ENCODE assay signal across 9 cellular contexts in the genomic region with DNA sequence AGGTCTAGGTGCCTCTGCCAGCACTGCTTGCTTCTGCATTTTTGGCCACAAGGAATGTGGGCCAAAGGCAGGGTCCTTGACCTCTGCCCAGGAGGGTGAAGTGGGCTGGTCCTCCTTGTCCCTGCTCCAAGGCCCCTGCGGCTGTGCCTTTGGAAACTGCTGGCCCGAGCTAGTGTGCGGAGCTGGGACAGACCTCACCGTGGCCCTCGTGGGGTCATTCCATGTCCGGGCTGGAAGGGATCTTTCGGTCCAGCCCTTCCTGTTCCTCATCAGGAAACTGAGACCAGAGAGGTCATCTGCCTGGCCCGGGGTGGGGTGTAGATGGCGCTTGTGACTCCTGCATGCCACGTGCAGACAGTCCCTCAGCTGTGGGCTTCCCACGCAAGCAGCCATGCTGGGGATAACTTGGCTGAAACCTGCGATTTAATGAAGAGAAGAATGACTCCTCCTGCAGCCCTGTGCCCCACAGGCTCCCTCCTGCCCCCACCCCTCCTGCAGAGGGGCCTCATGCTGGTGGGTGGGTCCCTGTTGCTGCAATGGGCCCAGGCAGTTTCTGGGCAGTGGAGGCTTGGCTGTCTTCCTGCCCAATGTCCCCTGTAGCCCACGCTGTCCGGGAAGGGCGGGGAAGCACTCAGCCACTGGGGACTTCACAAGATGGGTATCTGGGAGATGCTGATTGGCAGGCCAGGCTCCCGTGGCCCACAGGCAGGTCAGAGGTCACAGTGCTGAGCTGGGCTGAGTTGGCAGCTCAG.
DNase-seq lines count a peak whose midpoint lies in the region; ATAC-seq, FAIRE-seq and TF ChIP-seq lines count a peak whose summit lies in the region.
"Had no signal": no experiment of that assay in that cellular context is flagged by ENCODE, and none has a peak within 500 bp of the region (broad histone marks: within the 10 kb centered on the region; RNA-seq: fewer than 3 reads in every experiment).

No MANE protein-coding gene starts in this region.

- no peak for TF ChIP-seq POLR2A in heart left ventricle (IDR thresholded peaks at IDR 0.05)

- H3K4me3 ChIP-seq in DND-41 (ENCODE audit: low read depth in 1 of 2, low read length in 2 of 2) (no peak overlapping the region), heart left ventricle (no peak overlapping the region), H7 (ENCODE audit: insufficient read depth, low read depth, low read length) (no peak overlapping the region)

- no peaks in the 10 kb centered on the region for H3K36me3 Mint-ChIP-seq in WTC11

- H3K79me2 ChIP-seq in DND-41 (ENCODE audit: insufficient read depth, low read length) = peaks cover 84% of the 10 kb centered on the region

- H3K36me3 ChIP-seq in DND-41 (ENCODE audit: insufficient read depth, low read length) (peaks cover 19% of the 10 kb centered on the region; the same call in 1 of the 2 replicates), heart left ventricle (no peaks in the 10 kb centered on the region), H7 (replicated peaks; ENCODE audit: control insufficient read depth, insufficient read depth, low read length) (no peaks in the 10 kb centered on the region; the same call in 1 of the 2 replicates)

- peaks cover 82% of the 10 kb centered on the region for H3K4me1 Mint-ChIP-seq in WTC11

- no peaks in the 10 kb centered on the region for H3K27me3 Mint-ChIP-seq in WTC11 (ENCODE audit: low read depth)

- POLR2A ChIA-PET in WTC11 (lab: Charles Lee) = no interaction called here

- no peak overlapping the region; the same call in 1 of the 2 replicates for H3K9ac ChIP-seq in DND-41 (ENCODE audit: low read depth, low read length)

- intact Hi-C loops in heart left ventricle (cut with DNase I) = loop anchor here in 5 of 10 donors (5.0 kb wide), 2 partner anchors 36 to 44 kb away; no protein-coding TSS in a partner anchor

- peak overlapping the region; percentile 52 for H3K27ac ChIP-seq in DND-41 (ENCODE audit: low read length)
- H3K27ac ChIP-seq in heart left ventricle = peak overlapping the region; percentile 37 to 96 (median 83)

- H3K4me2 ChIP-seq in DND-41 (ENCODE audit: insufficient read depth, low read length) = no peak overlapping the region; the same call in 1 of the 2 replicates

- peaks cover 73% of the 10 kb centered on the region for H4K20me1 ChIP-seq in DND-41 (ENCODE audit: insufficient read depth, low read length)

- DNase-seq in DND-41 = no peak
- no peak for DNase-seq in WTC11 (ENCODE audit: low spot score)
- peak in 4 of 5 donors; percentile 55 to 85 (median 69) for DNase-seq in heart left ventricle
- DNase-seq in renal cortical epithelial cell (ENCODE audit: low read depth) = peak; percentile 65
- DNase-seq in RCC 7860 (ENCODE audit: low spot score) = no peak
- no peak for DNase-seq in stimulated activated CD4-positive, alpha-beta T cell treated with anti-CD3 and anti-CD28 coated beads, Interleukin-2, amount 100 ng/mL, for 24 hours
- no peak for DNase-seq in cortex of kidney (lab: John Stamatoyannopoulos, UW)
- DNase-seq in H7 = no peak
- DNase-seq: NCI-H1105 treated with DMSO at 0.1 percent for 48 hours had no signal

- ATAC-seq in DND-41 (ENCODE audit: insufficient read depth, low read depth) = no peak
- ATAC-seq in WTC11 = no peak
- ATAC-seq in heart left ventricle = peak in 3 of 4 donors; percentile 17 to 49 (median 36)

- H3K27me3 ChIP-seq in DND-41 (ENCODE audit: insufficient read depth, low read length, poor library complexity) = no peaks in the 10 kb centered on the region
- H3K27me3 ChIP-seq in heart left ventricle = no peaks in the 10 kb centered on the region
- H3K27me3 ChIP-seq in H7 (ENCODE audit: control insufficient read depth, insufficient read depth, low read length) = no peaks in the 10 kb centered on the region

- peak overlapping the region; percentile 36; the same call in 1 of the 2 replicates for H3K27ac Mint-ChIP-seq in WTC11

- H3K9me3 Mint-ChIP-seq in WTC11 = no peaks in the 10 kb centered on the region

- CTCF ChIA-PET in WTC11 (lab: Charles Lee) = no interaction called here

- WGBS in heart left ventricle, 4 donors = 23 to 43% (median 31%) methylated on average over 12 to 16 of the region's 16 CpGs

- H3K9me3 ChIP-seq in DND-41 (ENCODE audit: insufficient read depth, low read length, severe bottlenecking) (no peaks in the 10 kb centered on the region), heart left ventricle (no peaks in the 10 kb centered on the region)

- H3K4me1 ChIP-seq in DND-41 (ENCODE audit: insufficient read depth, low read length) (peaks cover 82% of the 10 kb centered on the region), heart left ventricle (peaks cover 52 to 98% (median 93%) of the 10 kb centered on the region in 12 donors)

- H3K4me3 Mint-ChIP-seq in WTC11 = no peak overlapping the region

- TF ChIP-seq CTCF in DND-41 (IDR thresholded peaks at IDR 0.05; ENCODE audit: borderline replicate concordance, extremely low read depth, low read length, poor library complexity, severe bottlenecking) (no peak), WTC11 (IDR thresholded peaks at IDR 0.05) (no peak), heart left ventricle (IDR thresholded peaks at IDR 0.05) (no peak)

- FAIRE-seq in RCC 7860 (lab: Jason Lieb, UNC) = no peak

- H2AFZ ChIP-seq in DND-41 (ENCODE audit: low read depth, low read length) = no peak overlapping the region

TF ChIP-seq in WTC11, 78 proteins besides CTCF, POLR2A, EP300 and RAD21:
- TF ChIP-seq NR1H2 (CRISPR knock-in tag; IDR thresholded peaks at IDR 0.05) (no peak), ATF6 (CRISPR knock-in tag; IDR thresholded peaks at IDR 0.05) (no peak), MLX (CRISPR knock-in tag; IDR thresholded peaks at IDR 0.05) (no peak), MAX (CRISPR knock-in tag; IDR thresholded peaks at IDR 0.05) (no peak), NR3C1 (CRISPR knock-in tag; conservative IDR thresholded peaks at IDR 0.05; ENCODE audit: low read depth) (no peak), ZNF671 (CRISPR knock-in tag; IDR thresholded peaks at IDR 0.05) (no peak), ZNF121 (CRISPR knock-in tag; IDR thresholded peaks at IDR 0.05) (no peak), ELF4 (CRISPR knock-in tag; IDR thresholded peaks at IDR 0.05; ENCODE audit: low read depth) (no peak), NFE2L1 (CRISPR knock-in tag; IDR thresholded peaks at IDR 0.05) (no peak)
- TF ChIP-seq, protein P1, sequence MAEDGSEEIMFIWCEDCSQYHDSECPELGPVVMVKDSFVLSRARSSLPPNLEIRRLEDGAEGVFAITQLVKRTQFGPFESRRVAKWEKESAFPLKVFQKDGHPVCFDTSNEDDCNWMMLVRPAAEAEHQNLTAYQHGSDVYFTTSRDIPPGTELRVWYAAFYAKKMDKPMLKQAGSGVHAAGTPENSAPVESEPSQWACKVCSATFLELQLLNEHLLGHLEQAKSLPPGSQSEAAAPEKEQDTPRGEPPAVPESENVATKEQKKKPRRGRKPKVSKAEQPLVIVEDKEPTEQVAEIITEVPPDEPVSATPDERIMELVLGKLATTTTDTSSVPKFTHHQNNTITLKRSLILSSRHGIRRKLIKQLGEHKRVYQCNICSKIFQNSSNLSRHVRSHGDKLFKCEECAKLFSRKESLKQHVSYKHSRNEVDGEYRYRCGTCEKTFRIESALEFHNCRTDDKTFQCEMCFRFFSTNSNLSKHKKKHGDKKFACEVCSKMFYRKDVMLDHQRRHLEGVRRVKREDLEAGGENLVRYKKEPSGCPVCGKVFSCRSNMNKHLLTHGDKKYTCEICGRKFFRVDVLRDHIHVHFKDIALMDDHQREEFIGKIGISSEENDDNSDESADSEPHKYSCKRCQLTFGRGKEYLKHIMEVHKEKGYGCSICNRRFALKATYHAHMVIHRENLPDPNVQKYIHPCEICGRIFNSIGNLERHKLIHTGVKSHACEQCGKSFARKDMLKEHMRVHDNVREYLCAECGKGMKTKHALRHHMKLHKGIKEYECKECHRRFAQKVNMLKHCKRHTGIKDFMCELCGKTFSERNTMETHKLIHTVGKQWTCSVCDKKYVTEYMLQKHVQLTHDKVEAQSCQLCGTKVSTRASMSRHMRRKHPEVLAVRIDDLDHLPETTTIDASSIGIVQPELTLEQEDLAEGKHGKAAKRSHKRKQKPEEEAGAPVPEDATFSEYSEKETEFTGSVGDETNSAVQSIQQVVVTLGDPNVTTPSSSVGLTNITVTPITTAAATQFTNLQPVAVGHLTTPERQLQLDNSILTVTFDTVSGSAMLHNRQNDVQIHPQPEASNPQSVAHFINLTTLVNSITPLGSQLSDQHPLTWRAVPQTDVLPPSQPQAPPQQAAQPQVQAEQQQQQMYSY (CRISPR knock-in tag; IDR thresholded peaks at IDR 0.05) = no peak
- TF ChIP-seq, protein P2, sequence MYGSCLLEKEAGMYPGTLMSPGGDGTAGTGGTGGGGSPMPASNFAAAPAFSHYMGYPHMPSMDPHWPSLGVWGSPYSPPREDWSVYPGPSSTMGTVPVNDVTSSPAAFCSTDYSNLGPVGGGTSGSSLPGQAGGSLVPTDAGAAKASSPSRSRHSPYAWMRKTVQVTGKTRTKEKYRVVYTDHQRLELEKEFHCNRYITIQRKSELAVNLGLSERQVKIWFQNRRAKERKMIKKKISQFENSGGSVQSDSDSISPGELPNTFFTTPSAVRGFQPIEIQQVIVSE (CRISPR knock-in tag; IDR thresholded peaks at IDR 0.05; ENCODE audit: borderline replicate concordance) = no peak
TF ChIP-seq in WTC11: peak in this region for 0.

Comparison
In these comparisons a context has a peak if more than half of its experiments do, and no peak if none do; other contexts are left out.
1. ATAC-seq: peak in heart left ventricle (3 of 4); none in DND-41 (single experiment) and WTC11 (single experiment).
2. DNase-seq: peak in heart left ventricle (4 of 5) and renal cortical epithelial cell (single experiment); none in DND-41 (single experiment), WTC11 (single experiment), RCC 7860 (single experiment), stimulated activated CD4-positive, alpha-beta T cell treated with anti-CD3 and anti-CD28 coated beads, Interleukin-2, amount 100 ng/mL, for 24 hours (0 of 2), cortex of kidney (single experiment) and H7 (single experiment).